ENCODE assay signal across 8 cellular contexts in genomic region chr6:36765943-36766648, GRCh38.
A peak's percentile ranks its signal among the peaks of the same experiment; 100 is the strongest.
DNase-seq lines count a peak whose midpoint lies in the region; ATAC-seq and TF ChIP-seq lines count a peak whose summit lies in the region.

No MANE protein-coding gene starts in this region.

- peaks cover 42% of the 10 kb centered on the region for H3K4me1 Mint-ChIP-seq in activated T-helper 1 cell treated with anti-CD3 and anti-CD28 coated beads, Interleukin-12 subunit alpha, Interleukin-12 subunit beta, Interleukin-2, Interleukin-4 antibody, amounts not matched to agents 30 ng/mL and 10 ng/mL and 1 ng/mL, durations not matched to agents 14 hours and 24 hours and 36 hours (ENCODE audit: low read depth)

- no peaks in the 10 kb centered on the region for H3K27me3 ChIP-seq in neutrophil

- TF ChIP-seq CTCF in LNCAP (IDR thresholded peaks at IDR 0.05) (peak; percentile 70), fibroblast of the aortic adventitia (IDR thresholded peaks at IDR 0.05; ENCODE audit: insufficient read depth, low read length) (peak; percentile 97), neutrophil (IDR thresholded peaks at IDR 0.05) (peak; percentile 91)

- H3K4me3 ChIP-seq in fibroblast of the aortic adventitia (ENCODE audit: low read depth, low read length) (no peak overlapping the region), neutrophil (ENCODE audit: low read depth in 1 of 2, low read length in 1 of 2) (no peak overlapping the region)

- peak; percentile 88 for DNase-seq in COR-L47 (lab: John Stamatoyannopoulos, UW)
- peak; percentile 88 for DNase-seq in RPMI8226
- peak; percentile 79 for DNase-seq in activated T-helper 1 cell treated with anti-CD3 and anti-CD28 coated beads, Interleukin-12 subunit alpha, Interleukin-12 subunit beta, Interleukin-2, Interleukin-4 antibody, amounts not matched to agents 30 ng/mL and 10 ng/mL and 1 ng/mL, durations not matched to agents 14 hours and 24 hours and 36 hours (ENCODE audit: low spot score)
- DNase-seq in fibroblast of the aortic adventitia (ENCODE audit: low read depth) = peak; percentile 88
- DNase-seq in substantia nigra (lab: John Stamatoyannopoulos, UW) = peak in 48 of 49 donors; percentile 12 to 90 (median 76)

- H3K27ac Mint-ChIP-seq in activated T-helper 1 cell treated with anti-CD3 and anti-CD28 coated beads, Interleukin-12 subunit alpha, Interleukin-12 subunit beta, Interleukin-2, Interleukin-4 antibody, amounts not matched to agents 30 ng/mL and 10 ng/mL and 1 ng/mL, durations not matched to agents 14 hours and 24 hours and 36 hours = no peak overlapping the region

- ATAC-seq in GM21447 (IDR thresholded peaks at IDR 0.05; ENCODE audit: unreplicated experiment) = peak; percentile 79

- H3K36me3 Mint-ChIP-seq in activated T-helper 1 cell treated with anti-CD3 and anti-CD28 coated beads, Interleukin-12 subunit alpha, Interleukin-12 subunit beta, Interleukin-2, Interleukin-4 antibody, amounts not matched to agents 30 ng/mL and 10 ng/mL and 1 ng/mL, durations not matched to agents 14 hours and 24 hours and 36 hours (ENCODE audit: low read depth) = peaks cover 2% of the 10 kb centered on the region

- H3K9me3 Mint-ChIP-seq in activated T-helper 1 cell treated with anti-CD3 and anti-CD28 coated beads, Interleukin-12 subunit alpha, Interleukin-12 subunit beta, Interleukin-2, Interleukin-4 antibody, amounts not matched to agents 30 ng/mL and 10 ng/mL and 1 ng/mL, durations not matched to agents 14 hours and 24 hours and 36 hours = no peaks in the 10 kb centered on the region

- H3K36me3 ChIP-seq in neutrophil = no peaks in the 10 kb centered on the region

- no peaks in the 10 kb centered on the region for H3K27me3 Mint-ChIP-seq in activated T-helper 1 cell treated with anti-CD3 and anti-CD28 coated beads, Interleukin-12 subunit alpha, Interleukin-12 subunit beta, Interleukin-2, Interleukin-4 antibody, amounts not matched to agents 30 ng/mL and 10 ng/mL and 1 ng/mL, durations not matched to agents 14 hours and 24 hours and 36 hours (ENCODE audit: insufficient read depth)

- intact Hi-C loops in activated T-helper 1 cell treated with anti-CD3 and anti-CD28 coated beads, Interleukin-12 subunit alpha, Interleukin-12 subunit beta, Interleukin-2, Interleukin-4 antibody, amounts not matched to agents 30 ng/mL and 10 ng/mL and 1 ng/mL, durations not matched to agents 14 hours and 24 hours and 36 hours (cut with micrococcal nuclease) = loop anchor here (1.0 kb wide), 6 partner anchors 16 to 444 kb away; partner anchors contain the start of gene C6orf89

- no peak overlapping the region for H3K27ac ChIP-seq in neutrophil
- no peak overlapping the region for H3K27ac ChIP-seq in substantia nigra (ENCODE audit: low read depth, low read length, poor library complexity, severe bottlenecking)

- peaks cover 37 to 40% of the 10 kb centered on the region in 2 experiments for H3K4me1 ChIP-seq in neutrophil (ENCODE audit: control insufficient read depth in 1 of 2, insufficient read depth in 1 of 2, low read depth in 1 of 2, low read length in 1 of 2)

- no peak overlapping the region for H3K4me3 Mint-ChIP-seq in activated T-helper 1 cell treated with anti-CD3 and anti-CD28 coated beads, Interleukin-12 subunit alpha, Interleukin-12 subunit beta, Interleukin-2, Interleukin-4 antibody, amounts not matched to agents 30 ng/mL and 10 ng/mL and 1 ng/mL, durations not matched to agents 14 hours and 24 hours and 36 hours

- H3K9me3 ChIP-seq in neutrophil = no peaks in the 10 kb centered on the region
